1 cellular context compared by ENCODE assay signal in the genomic region with DNA sequence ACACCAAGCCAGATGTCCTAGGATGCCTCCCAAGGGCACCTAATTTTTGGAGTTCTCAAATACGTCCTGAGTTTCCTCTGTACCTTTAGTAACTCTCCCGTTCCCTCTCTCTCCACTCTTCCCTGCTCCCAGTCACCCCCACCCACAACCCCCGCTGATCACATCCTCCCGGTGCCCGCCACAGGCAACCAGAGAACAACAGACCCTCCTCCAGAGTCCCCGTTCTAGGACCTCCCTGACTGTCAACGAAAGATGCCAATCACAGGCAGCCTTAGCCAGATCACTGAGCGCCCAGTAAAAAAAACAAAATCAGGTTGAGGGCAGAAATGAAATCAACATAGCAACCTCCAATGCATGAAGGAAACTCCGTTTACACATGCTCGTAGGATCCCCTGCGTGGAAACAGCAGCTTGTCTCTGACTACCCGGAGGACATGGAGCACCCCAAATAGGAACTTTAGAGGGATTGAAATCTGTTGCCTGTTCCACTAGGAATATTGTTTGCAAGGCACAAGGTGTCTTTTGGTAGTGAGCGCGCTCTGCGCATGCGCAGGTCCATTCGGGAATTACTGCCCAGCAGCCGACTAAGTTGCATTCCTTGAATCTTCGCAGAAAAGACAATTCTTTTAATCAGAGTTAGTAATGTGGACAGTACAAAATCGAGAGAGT.
TF ChIP-seq lines count a peak whose summit lies in the region.

A gene (plus strand): TSS at position 557 of the 668 bp plus-strand sequence.

TF ChIP-seq in IMR-90, 13 proteins besides CTCF, POLR2A, EP300 and RAD21 (continued from another document):
- TF ChIP-seq, protein P1, sequence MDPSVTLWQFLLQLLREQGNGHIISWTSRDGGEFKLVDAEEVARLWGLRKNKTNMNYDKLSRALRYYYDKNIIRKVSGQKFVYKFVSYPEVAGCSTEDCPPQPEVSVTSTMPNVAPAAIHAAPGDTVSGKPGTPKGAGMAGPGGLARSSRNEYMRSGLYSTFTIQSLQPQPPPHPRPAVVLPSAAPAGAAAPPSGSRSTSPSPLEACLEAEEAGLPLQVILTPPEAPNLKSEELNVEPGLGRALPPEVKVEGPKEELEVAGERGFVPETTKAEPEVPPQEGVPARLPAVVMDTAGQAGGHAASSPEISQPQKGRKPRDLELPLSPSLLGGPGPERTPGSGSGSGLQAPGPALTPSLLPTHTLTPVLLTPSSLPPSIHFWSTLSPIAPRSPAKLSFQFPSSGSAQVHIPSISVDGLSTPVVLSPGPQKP (IDR thresholded peaks at IDR 0.05; ENCODE audit: borderline replicate concordance, low read depth, low read length): no peak
- TF ChIP-seq RCOR1 (IDR thresholded peaks at IDR 0.05; ENCODE audit: insufficient replicate concordance, low read length) (no peak), RFX5 (IDR thresholded peaks at IDR 0.05; ENCODE audit: low read depth, low read length) (no peak), SMC3 (IDR thresholded peaks at IDR 0.05; ENCODE audit: low read depth, low read length) (no peak), NFE2L2 (IDR thresholded peaks at IDR 0.05; ENCODE audit: low read depth, low read length) (no peak), CEBPB (IDR thresholded peaks at IDR 0.05; ENCODE audit: low read depth, low read length) (no peak), MAFK (IDR thresholded peaks at IDR 0.05; ENCODE audit: low read depth, low read length) (no peak), MAZ (IDR thresholded peaks at IDR 0.05; ENCODE audit: borderline replicate concordance, low read depth, low read length) (no peak), MXI1 (IDR thresholded peaks at IDR 0.05; ENCODE audit: borderline replicate concordance, low read depth, low read length) (no peak)
- TF ChIP-seq, protein P2, sequence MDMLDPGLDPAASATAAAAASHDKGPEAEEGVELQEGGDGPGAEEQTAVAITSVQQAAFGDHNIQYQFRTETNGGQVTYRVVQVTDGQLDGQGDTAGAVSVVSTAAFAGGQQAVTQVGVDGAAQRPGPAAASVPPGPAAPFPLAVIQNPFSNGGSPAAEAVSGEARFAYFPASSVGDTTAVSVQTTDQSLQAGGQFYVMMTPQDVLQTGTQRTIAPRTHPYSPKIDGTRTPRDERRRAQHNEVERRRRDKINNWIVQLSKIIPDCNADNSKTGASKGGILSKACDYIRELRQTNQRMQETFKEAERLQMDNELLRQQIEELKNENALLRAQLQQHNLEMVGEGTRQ (IDR thresholded peaks at IDR 0.05; ENCODE audit: low read depth, low read length): no peak
